In genomic region chr10:44458671-44459403, GRCh38 we compare ENCODE assay signal across 18 cellular contexts.
DNase-seq lines count a peak whose midpoint lies in the region; ATAC-seq, FAIRE-seq and TF ChIP-seq lines count a peak whose summit lies in the region.
"Had no signal": no experiment of that assay in that cellular context is flagged by ENCODE, and none has a peak within 500 bp of the region (broad histone marks: within the 10 kb centered on the region; RNA-seq: fewer than 3 reads in every experiment).

No MANE protein-coding gene starts in this region.

- H3K56ac ChIP-seq in H9 (ENCODE audit: insufficient read length, low read depth, low read length), result no peak overlapping the region

- H3T11ph ChIP-seq in H9 (ENCODE audit: low read length), result no peak overlapping the region

- no peaks in the 10 kb centered on the region for H3K36me3 ChIP-seq in HepG2 (replicated peaks in 1 of 2; ENCODE audit: control insufficient read depth in 1 of 2, insufficient read depth in 2 of 2, low read length in 2 of 2)
- H3K36me3 ChIP-seq: SJCRH30 had no signal

- H3K4me2 ChIP-seq in H9 (ENCODE audit: insufficient read depth, insufficient read length, low read length) (no peak overlapping the region), HepG2 (ENCODE audit: low read depth, low read length) (no peak overlapping the region)

- H3K4me3 Mint-ChIP-seq in H9, result no peak overlapping the region
- no peak overlapping the region for H3K4me3 Mint-ChIP-seq in stimulated activated effector memory CD8-positive, alpha-beta T cell treated with anti-CD3 and anti-CD28 coated beads, Interleukin-12 subunit alpha, Interleukin-12 subunit beta, amount 100 ng/mL, for 72 hours

- H3K18ac ChIP-seq in H9 (ENCODE audit: insufficient read length, low read depth, low read length), result peak overlapping the region; percentile 12

- ATAC-seq in HepG2, result no peak
- peak; percentile 11 for ATAC-seq in stimulated activated effector memory CD8-positive, alpha-beta T cell treated with anti-CD3 and anti-CD28 coated beads, Interleukin-12 subunit alpha, Interleukin-12 subunit beta, amount 100 ng/mL, for 72 hours
- no peak for ATAC-seq in HG03045 (IDR thresholded peaks at IDR 0.05; ENCODE audit: unreplicated experiment)

- H2AK5ac ChIP-seq in H9 (ENCODE audit: insufficient read length, low read length), result no peak overlapping the region

- H4K91ac ChIP-seq in H9 (ENCODE audit: insufficient read length, low read depth, low read length), result no peak overlapping the region

- H3K4me1 Mint-ChIP-seq in H9, result no peaks in the 10 kb centered on the region
- no peaks in the 10 kb centered on the region for H3K4me1 Mint-ChIP-seq in stimulated activated effector memory CD8-positive, alpha-beta T cell treated with anti-CD3 and anti-CD28 coated beads, Interleukin-12 subunit alpha, Interleukin-12 subunit beta, amount 100 ng/mL, for 72 hours

- CTCF ChIA-PET in HepG2 (lab: Yijun Ruan, JAX; ENCODE audit: low intra/inter-chr PET ratio, low total read pairs), result no interaction called here

- peaks cover 0 to 3% (median 0%) of the 10 kb centered on the region in 3 experiments; a peak in 2 of 7 replicates for H3K36me3 Mint-ChIP-seq in H9 (ENCODE audit: insufficient read depth in 1 of 3, low read depth in 3 of 3)
- no peaks in the 10 kb centered on the region for H3K36me3 Mint-ChIP-seq in stimulated activated effector memory CD8-positive, alpha-beta T cell treated with anti-CD3 and anti-CD28 coated beads, Interleukin-12 subunit alpha, Interleukin-12 subunit beta, amount 100 ng/mL, for 72 hours

- TF ChIP-seq EP300 in HepG2 (IDR thresholded peaks at IDR 0.05; ENCODE audit: low read depth in 2 of 2, low read length in 2 of 2) (no peak), HepG2 (CRISPR knock-in tag; IDR thresholded peaks at IDR 0.05; ENCODE audit: borderline replicate concordance) (no peak)

- no peak overlapping the region for H3K9ac ChIP-seq in H9 (ENCODE audit: extremely low read depth, insufficient read length, low read length)
- H3K9ac ChIP-seq in HepG2 (ENCODE audit: insufficient read depth, low read depth, low read length), result no peak overlapping the region

- H3K9me3 ChIP-seq in H9 (ENCODE audit: control insufficient read depth, low read depth, low read length), result no peaks in the 10 kb centered on the region
- H3K9me3 ChIP-seq in HepG2 (ENCODE audit: low read length), result no peaks in the 10 kb centered on the region
- H3K9me3 ChIP-seq: SJCRH30 had no signal

- no TSS peak for BruUV-seq in HepG2 (replicated peaks; lab: Mats Ljungman, UMichigan)

- no peak for DNase-seq in H9
- DNase-seq in RPMI7951 (ENCODE audit: low read depth), result peak; percentile 42
- no peak for DNase-seq in HepG2 (ENCODE audit: low spot score)
- no peak for DNase-seq in stimulated activated effector memory CD8-positive, alpha-beta T cell treated with anti-CD3 and anti-CD28 coated beads, Interleukin-12 subunit alpha, Interleukin-12 subunit beta, amount 100 ng/mL, for 72 hours (ENCODE audit: low spot score in 2 of 2)
- DNase-seq in globus pallidus (ENCODE audit: low spot score), result no peak
- DNase-seq in central memory CD4-positive, alpha-beta T cell, result no peak
- DNase-seq: GDM1, KBM-7, NCI-H1092, NCI-H146, NCI-H2029 treated with DMSO at 0.1 percent for 48 hours, NCI-H2171 treated with DMSO at 0.1 percent for 48 hours, NCI-H748 treated with DMSO at 0.1 percent for 48 hours, RPMI8226, SJCRH30 had no signal

- no peaks in the 10 kb centered on the region for H3K79me1 ChIP-seq in H9 (ENCODE audit: insufficient read depth, low read depth, low read length, poor library complexity, severe bottlenecking)

- H3K9me3 Mint-ChIP-seq in H9, result peaks cover 8% of the 10 kb centered on the region in 2 experiments; a peak in 4 of 5 replicates
- H3K9me3 Mint-ChIP-seq in stimulated activated effector memory CD8-positive, alpha-beta T cell treated with anti-CD3 and anti-CD28 coated beads, Interleukin-12 subunit alpha, Interleukin-12 subunit beta, amount 100 ng/mL, for 72 hours, result no peaks in the 10 kb centered on the region

- no peak overlapping the region for H4K8ac ChIP-seq in H9 (replicated peaks; ENCODE audit: insufficient read length, low read depth, low read length)

- no peak overlapping the region for H2BK15ac ChIP-seq in H9 (ENCODE audit: low read depth, low read length)

- H3K4me3 ChIP-seq in HepG2 (replicated peaks in 1 of 3; ENCODE audit: insufficient read depth in 1 of 3, low read depth in 2 of 3, low read length in 3 of 3), result no peak overlapping the region
- H3K4me3 ChIP-seq: SJCRH30 had no signal

- H3K27ac ChIP-seq in H9 (ENCODE audit: insufficient read length, low read depth, low read length) (no peak overlapping the region), HepG2 (ENCODE audit: extremely low read length, insufficient read depth, low read length) (no peak overlapping the region)
- H3K27ac ChIP-seq: C4-2B, SJCRH30 had no signal

- no peak overlapping the region for H2BK120ac ChIP-seq in H9 (ENCODE audit: low read depth, low read length, poor library complexity, severe bottlenecking)

- no peak overlapping the region for H3K23ac ChIP-seq in H9 (ENCODE audit: insufficient read length, low read depth, low read length)

- no CpG with 5 or more reads among the region's 7 CpGs for WGBS in H9 (ENCODE audit: extremely low coverage, insufficient read length, low lambda C conversion rate)
- 7% methylated on average over 3 of the region's 7 CpGs for WGBS in HepG2 (ENCODE audit: low lambda C conversion rate)

- H2BK20ac ChIP-seq in H9 (ENCODE audit: low read depth, low read length, poor library complexity, severe bottlenecking), result no peak overlapping the region

- H3K14ac ChIP-seq in H9 (ENCODE audit: insufficient read depth, low read length), result no peak overlapping the region

- no peaks in the 10 kb centered on the region; the same call in 1 of the 2 replicates for H3K27me3 Mint-ChIP-seq in H9 (ENCODE audit: low read depth)

- TF ChIP-seq CTCF in H9 (conservative IDR thresholded peaks at IDR 0.05) (no peak), HepG2 (CRISPR knock-in tag; IDR thresholded peaks at IDR 0.05) (no peak)

- TF ChIP-seq POLR2A in HepG2 (IDR thresholded peaks at IDR 0.05; ENCODE audit: insufficient read depth in 1 of 2, low read depth in 2 of 2, low read length in 2 of 2), result no peak

- TF ChIP-seq RAD21 in HepG2 (CRISPR knock-in tag; IDR thresholded peaks at IDR 0.05), result no peak

- no peaks in the 10 kb centered on the region for H3K79me2 ChIP-seq in H9 (ENCODE audit: insufficient read depth, low read length)
- H3K79me2 ChIP-seq in HepG2 (ENCODE audit: insufficient read depth, low read length), result no peaks in the 10 kb centered on the region

- in situ Hi-C loops in HepG2 (cut with HindIII; ENCODE audit: extremely low pct_ligation_motif_present, low pct_unique_long_range_greater_than_20kb), result no loop called here

- no peak overlapping the region for H2AFZ ChIP-seq in H9 (ENCODE audit: low read length)
- no peak overlapping the region for H2AFZ ChIP-seq in HepG2 (ENCODE audit: low read length)

- FAIRE-seq in HepG2 (lab: Jason Lieb, UNC), result no peak
- FAIRE-seq: GM19239 had no signal

- POLR2A ChIA-PET in HepG2 (lab: Yijun Ruan, JAX), result no interaction called here

- H2BK5ac ChIP-seq in H9 (ENCODE audit: insufficient read length, low read length), result no peak overlapping the region

- no peaks in the 10 kb centered on the region for H3K23me2 ChIP-seq in H9 (ENCODE audit: insufficient read length, low read depth, low read length, poor library complexity, severe bottlenecking)

- intact Hi-C loops in HepG2 (cut with micrococcal nuclease; ENCODE audit: unreplicated experiment), result no loop called here

- no peak overlapping the region for H2BK12ac ChIP-seq in H9 (ENCODE audit: insufficient read length, low read depth, low read length)

- H3K4me1 ChIP-seq in H9 (ENCODE audit: insufficient read depth, low read length) (no peaks in the 10 kb centered on the region), HepG2 (ENCODE audit: insufficient read depth, low read length) (no peaks in the 10 kb centered on the region)
- H3K4me1 ChIP-seq: SJCRH30 had no signal

- no peak overlapping the region for H3K4ac ChIP-seq in H9 (ENCODE audit: low read depth, low read length)

- H4K5ac ChIP-seq in H9 (ENCODE audit: insufficient read length, low read depth, low read length), result no peak overlapping the region

- no peak overlapping the region for H3K27ac Mint-ChIP-seq in H9
- no peak overlapping the region for H3K27ac Mint-ChIP-seq in stimulated activated effector memory CD8-positive, alpha-beta T cell treated with anti-CD3 and anti-CD28 coated beads, Interleukin-12 subunit alpha, Interleukin-12 subunit beta, amount 100 ng/mL, for 72 hours

- H4K20me1 ChIP-seq in H9 (ENCODE audit: control insufficient read depth, insufficient read depth, insufficient read length) (no peaks in the 10 kb centered on the region), HepG2 (ENCODE audit: insufficient read depth, low read length) (no peaks in the 10 kb centered on the region)

- H3K27me3 ChIP-seq in H9 (ENCODE audit: insufficient read depth, low read length), result no peaks in the 10 kb centered on the region
- peaks cover 0 to 3% of the 10 kb centered on the region in 2 experiments; a peak in 2 of 5 replicates for H3K27me3 ChIP-seq in HepG2 (ENCODE audit: control insufficient read depth in 1 of 2, insufficient read depth in 2 of 2, low read length in 2 of 2)
- H3K27me3 ChIP-seq: SJCRH30 had no signal

TF ChIP-seq in HepG2, 621 proteins besides CTCF, POLR2A, EP300 and RAD21:
- TF ChIP-seq MAFG (CRISPR knock-in tag; IDR thresholded peaks at IDR 0.05) (no peak), NFE2 (CRISPR knock-in tag; IDR thresholded peaks at IDR 0.05) (no peak), ZNF678 (CRISPR knock-in tag; IDR thresholded peaks at IDR 0.05) (no peak), ZSCAN12 (CRISPR knock-in tag; IDR thresholded peaks at IDR 0.05) (no peak), CREB1 (IDR thresholded peaks at IDR 0.05) (0 out of 2 replicates have a peak, but pooled peaks have one; percentile 8), CREB1 (CRISPR knock-in tag; IDR thresholded peaks at IDR 0.05) (no peak), MTF2 (CRISPR knock-in tag; IDR thresholded peaks at IDR 0.05; ENCODE audit: borderline replicate concordance) (no peak)
- TF ChIP-seq, protein P1, sequence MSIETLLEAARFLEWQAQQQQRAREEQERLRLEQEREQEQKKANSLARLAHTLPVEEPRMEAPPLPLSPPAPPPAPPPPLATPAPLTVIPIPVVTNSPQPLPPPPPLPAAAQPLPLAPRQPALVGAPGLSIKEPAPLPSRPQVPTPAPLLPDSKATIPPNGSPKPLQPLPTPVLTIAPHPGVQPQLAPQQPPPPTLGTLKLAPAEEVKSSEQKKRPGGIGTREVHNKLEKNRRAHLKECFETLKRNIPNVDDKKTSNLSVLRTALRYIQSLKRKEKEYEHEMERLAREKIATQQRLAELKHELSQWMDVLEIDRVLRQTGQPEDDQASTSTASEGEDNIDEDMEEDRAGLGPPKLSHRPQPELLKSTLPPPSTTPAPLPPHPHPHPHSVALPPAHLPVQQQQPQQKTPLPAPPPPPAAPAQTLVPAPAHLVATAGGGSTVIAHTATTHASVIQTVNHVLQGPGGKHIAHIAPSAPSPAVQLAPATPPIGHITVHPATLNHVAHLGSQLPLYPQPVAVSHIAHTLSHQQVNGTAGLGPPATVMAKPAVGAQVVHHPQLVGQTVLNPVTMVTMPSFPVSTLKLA (IDR thresholded peaks at IDR 0.05), result 0 out of 2 replicates have a peak, but pooled peaks have one; percentile 6
